In genomic region chr21:46455575-46456385, GRCh38 we compare ENCODE assay signal across 1 cellular context.
TF ChIP-seq lines count a peak whose summit lies in the region.

No MANE protein-coding gene starts in this region.

TF ChIP-seq in K562, 482 proteins besides CTCF, POLR2A, EP300 and RAD21 (continued from another document):
- TF ChIP-seq, protein P1, sequence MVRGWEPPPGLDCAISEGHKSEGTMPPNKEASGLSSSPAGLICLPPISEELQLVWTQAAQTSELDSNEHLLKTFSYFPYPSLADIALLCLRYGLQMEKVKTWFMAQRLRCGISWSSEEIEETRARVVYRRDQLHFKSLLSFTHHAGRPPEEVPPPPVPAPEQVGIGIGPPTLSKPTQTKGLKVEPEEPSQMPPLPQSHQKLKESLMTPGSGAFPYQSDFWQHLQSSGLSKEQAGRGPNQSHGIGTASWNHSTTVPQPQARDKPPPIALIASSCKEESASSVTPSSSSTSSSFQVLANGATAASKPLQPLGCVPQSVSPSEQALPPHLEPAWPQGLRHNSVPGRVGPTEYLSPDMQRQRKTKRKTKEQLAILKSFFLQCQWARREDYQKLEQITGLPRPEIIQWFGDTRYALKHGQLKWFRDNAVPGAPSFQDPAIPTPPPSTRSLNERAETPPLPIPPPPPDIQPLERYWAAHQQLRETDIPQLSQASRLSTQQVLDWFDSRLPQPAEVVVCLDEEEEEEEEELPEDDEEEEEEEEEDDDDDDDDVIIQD (CRISPR knock-in tag; IDR thresholded peaks at IDR 0.05): no peak
- no peak for TF ChIP-seq STAT5B (CRISPR knock-in tag; IDR thresholded peaks at IDR 0.05)
TF ChIP-seq in K562: peak in this region for 111.
